In the genomic region with DNA sequence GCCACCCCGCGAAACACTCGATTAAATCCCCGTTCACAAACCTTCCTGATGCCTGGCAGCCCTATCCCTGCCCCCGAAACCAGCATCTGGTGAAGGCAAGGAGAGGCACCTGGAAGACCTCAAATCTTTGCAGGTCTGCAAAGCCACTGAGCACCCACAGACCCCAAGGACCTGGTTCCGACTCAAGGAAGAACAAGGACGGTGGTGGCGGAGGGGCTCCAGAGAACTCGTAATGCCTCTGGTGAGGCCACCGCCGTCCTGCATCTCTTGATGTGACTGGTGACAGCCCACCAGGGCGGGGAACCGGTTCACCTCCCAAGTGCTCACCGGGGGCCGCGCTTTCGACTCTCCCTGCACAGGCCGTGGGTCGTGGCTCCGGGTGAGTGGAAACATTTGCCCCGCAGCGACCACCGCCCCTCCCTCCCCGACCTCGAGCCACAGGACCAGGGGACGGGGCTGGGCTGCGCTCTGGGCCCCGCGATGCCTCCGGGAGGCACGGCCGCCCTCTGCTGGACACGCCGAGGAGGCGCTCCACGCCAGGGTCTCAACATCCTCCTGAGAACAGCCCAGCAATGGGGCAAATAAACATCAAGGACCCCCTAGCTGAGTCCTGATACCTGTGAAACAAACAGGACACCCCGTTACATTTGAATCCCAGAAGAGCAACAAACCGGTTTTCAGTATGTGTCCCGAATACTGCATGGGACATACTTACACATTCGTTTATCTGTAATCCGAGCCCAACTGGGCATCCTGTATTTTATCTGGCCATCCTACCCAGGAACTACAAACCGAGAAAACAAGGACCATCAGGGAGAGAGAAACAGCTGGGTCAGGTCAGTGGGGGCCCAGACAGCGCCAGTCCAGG, we compare ENCODE assay signal across 8 cellular contexts. TPM values are rescaled to one million over a fixed set of nuclear protein-coding genes. Genes with fewer than 3 reads are reported as not detected.
DNase-seq lines count a peak whose midpoint lies in the region; ATAC-seq and TF ChIP-seq lines count a peak whose summit lies in the region.

No MANE protein-coding gene starts in this region.

- no peak overlapping the region for H3K4me3 ChIP-seq in adrenal gland
- H3K4me3 ChIP-seq in iPS-18c (ENCODE audit: insufficient read depth, low read depth, low read length): 0 out of 2 replicates have a peak overlapping the region, but pooled peaks have one; percentile 21

- intact Hi-C loops in adrenal gland (cut with DNase I): no loop called here

- peaks cover 21% of the 10 kb centered on the region for H3K27me3 ChIP-seq in adrenal gland

- no peaks in the 10 kb centered on the region for H3K36me3 ChIP-seq in adrenal gland (replicated peaks in 1 of 2)

- no peak for ATAC-seq in HG02973 (IDR thresholded peaks at IDR 0.05; ENCODE audit: unreplicated experiment)

- peak; percentile 19 for DNase-seq in SIG-M5 treated with dmso at 0.1 percent for 504 hours (lab: John Stamatoyannopoulos, UW; ENCODE audit: unreplicated experiment)
- DNase-seq in SIG-M5 (lab: John Stamatoyannopoulos, UW): no peak
- DNase-seq in adrenal gland: peak in 3 of 7 donors; percentile 27 to 56 (median 50)
- DNase-seq in stimulated activated CD4-positive, alpha-beta T cell treated with anti-CD3 and anti-CD28 coated beads, Interleukin-12 subunit alpha, Interleukin-12 subunit beta, amount 100 ng/mL, for 48 hours (ENCODE audit: low read depth in 2 of 3, low spot score in 1 of 3): peak in 2 of 3 donors; percentile 33 to 38
- DNase-seq in NCI-H526 treated with DMSO at 0.1 percent for 48 hours (lab: John Stamatoyannopoulos, UW): no peak

- 11 to 29% (median 20%) methylated on average over 4 to 43 of the region's 43 CpGs for WGBS in adrenal gland, 4 donors

- H3K9me3 ChIP-seq in adrenal gland (replicated peaks in 1 of 3) (no peaks in the 10 kb centered on the region), iPS-18c (ENCODE audit: control insufficient read depth, insufficient read depth, low read length) (peaks cover 3% of the 10 kb centered on the region)

- peak; percentile 34 to 61 (median 52) for TF ChIP-seq CTCF in adrenal gland (IDR thresholded peaks at IDR 0.05)

- H3K4me1 ChIP-seq in adrenal gland (replicated peaks in 1 of 2): peaks cover 11 to 19% of the 10 kb centered on the region in 2 donors

- peak overlapping the region in 1 of 5 donors; percentile 91 for H3K27ac ChIP-seq in adrenal gland

- TF ChIP-seq POLR2A in adrenal gland (IDR thresholded peaks at IDR 0.05): no peak

TF ChIP-seq in PFSK-1, 5 proteins besides CTCF, POLR2A, EP300 and RAD21:
- TF ChIP-seq, protein P1, sequence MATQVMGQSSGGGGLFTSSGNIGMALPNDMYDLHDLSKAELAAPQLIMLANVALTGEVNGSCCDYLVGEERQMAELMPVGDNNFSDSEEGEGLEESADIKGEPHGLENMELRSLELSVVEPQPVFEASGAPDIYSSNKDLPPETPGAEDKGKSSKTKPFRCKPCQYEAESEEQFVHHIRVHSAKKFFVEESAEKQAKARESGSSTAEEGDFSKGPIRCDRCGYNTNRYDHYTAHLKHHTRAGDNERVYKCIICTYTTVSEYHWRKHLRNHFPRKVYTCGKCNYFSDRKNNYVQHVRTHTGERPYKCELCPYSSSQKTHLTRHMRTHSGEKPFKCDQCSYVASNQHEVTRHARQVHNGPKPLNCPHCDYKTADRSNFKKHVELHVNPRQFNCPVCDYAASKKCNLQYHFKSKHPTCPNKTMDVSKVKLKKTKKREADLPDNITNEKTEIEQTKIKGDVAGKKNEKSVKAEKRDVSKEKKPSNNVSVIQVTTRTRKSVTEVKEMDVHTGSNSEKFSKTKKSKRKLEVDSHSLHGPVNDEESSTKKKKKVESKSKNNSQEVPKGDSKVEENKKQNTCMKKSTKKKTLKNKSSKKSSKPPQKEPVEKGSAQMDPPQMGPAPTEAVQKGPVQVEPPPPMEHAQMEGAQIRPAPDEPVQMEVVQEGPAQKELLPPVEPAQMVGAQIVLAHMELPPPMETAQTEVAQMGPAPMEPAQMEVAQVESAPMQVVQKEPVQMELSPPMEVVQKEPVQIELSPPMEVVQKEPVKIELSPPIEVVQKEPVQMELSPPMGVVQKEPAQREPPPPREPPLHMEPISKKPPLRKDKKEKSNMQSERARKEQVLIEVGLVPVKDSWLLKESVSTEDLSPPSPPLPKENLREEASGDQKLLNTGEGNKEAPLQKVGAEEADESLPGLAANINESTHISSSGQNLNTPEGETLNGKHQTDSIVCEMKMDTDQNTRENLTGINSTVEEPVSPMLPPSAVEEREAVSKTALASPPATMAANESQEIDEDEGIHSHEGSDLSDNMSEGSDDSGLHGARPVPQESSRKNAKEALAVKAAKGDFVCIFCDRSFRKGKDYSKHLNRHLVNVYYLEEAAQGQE (IDR thresholded peaks at IDR 0.05; ENCODE audit: insufficient read depth in 1 of 2, low read depth in 2 of 2, low read length in 2 of 2): no peak
- no peak for TF ChIP-seq SIN3A (IDR thresholded peaks at IDR 0.05; ENCODE audit: borderline replicate concordance, insufficient read depth, low read length)
- no peak for TF ChIP-seq TAF1 (IDR thresholded peaks at IDR 0.05; ENCODE audit: borderline replicate concordance, insufficient read depth, low read length)
- peak; percentile 57 for TF ChIP-seq FOXP2 (optimal IDR thresholded peaks at IDR 0.05; ENCODE audit: borderline replicate concordance, extremely low read depth, extremely low read length, insufficient read depth)

RNA-seq across cellular contexts. Expression of a gene that starts 3.9 kb away (rescaled TPM):
- polyA plus RNA-seq in PFSK-1 (2012; ENCODE audit: insufficient read length, low read depth): 53.0 TPM
- 100 to 1,000 TPM in 1 of 8 donors, 10 to 100 TPM in 2, 1 to 10 TPM in 5; 2.4 to 272 (median 7.8) TPM for total RNA-seq in adrenal gland
- polyA plus RNA-seq in adrenal gland: 1 to 10 TPM in 1 of 3 donors, under 1 TPM in 2; 0.33 to 8.9 (median 0.88) TPM

RNA-seq across cellular contexts. Expression of a gene that starts 49.5 kb away (rescaled TPM):
- polyA plus RNA-seq in PFSK-1 (2012; ENCODE audit: insufficient read length, low read depth): 48.2 TPM
- total RNA-seq in adrenal gland: 10 to 100 TPM; 10.8 to 24.2 (median 18.2) TPM
- polyA plus RNA-seq in adrenal gland: 10 to 100 TPM; 11.6 to 33.9 (median 29.5) TPM

Comparison
In these comparisons a context has a peak if more than half of its experiments do, and no peak if none do; other contexts are left out.
1. DNase-seq: peak in SIG-M5 treated with dmso at 0.1 percent for 504 hours (single experiment) and stimulated activated CD4-positive, alpha-beta T cell treated with anti-CD3 and anti-CD28 coated beads, Interleukin-12 subunit alpha, Interleukin-12 subunit beta, amount 100 ng/mL, for 48 hours (2 of 3); none in SIG-M5 (single experiment) and NCI-H526 treated with DMSO at 0.1 percent for 48 hours (single experiment).